ENCODE assay signal across 9 cellular contexts in the genomic region with DNA sequence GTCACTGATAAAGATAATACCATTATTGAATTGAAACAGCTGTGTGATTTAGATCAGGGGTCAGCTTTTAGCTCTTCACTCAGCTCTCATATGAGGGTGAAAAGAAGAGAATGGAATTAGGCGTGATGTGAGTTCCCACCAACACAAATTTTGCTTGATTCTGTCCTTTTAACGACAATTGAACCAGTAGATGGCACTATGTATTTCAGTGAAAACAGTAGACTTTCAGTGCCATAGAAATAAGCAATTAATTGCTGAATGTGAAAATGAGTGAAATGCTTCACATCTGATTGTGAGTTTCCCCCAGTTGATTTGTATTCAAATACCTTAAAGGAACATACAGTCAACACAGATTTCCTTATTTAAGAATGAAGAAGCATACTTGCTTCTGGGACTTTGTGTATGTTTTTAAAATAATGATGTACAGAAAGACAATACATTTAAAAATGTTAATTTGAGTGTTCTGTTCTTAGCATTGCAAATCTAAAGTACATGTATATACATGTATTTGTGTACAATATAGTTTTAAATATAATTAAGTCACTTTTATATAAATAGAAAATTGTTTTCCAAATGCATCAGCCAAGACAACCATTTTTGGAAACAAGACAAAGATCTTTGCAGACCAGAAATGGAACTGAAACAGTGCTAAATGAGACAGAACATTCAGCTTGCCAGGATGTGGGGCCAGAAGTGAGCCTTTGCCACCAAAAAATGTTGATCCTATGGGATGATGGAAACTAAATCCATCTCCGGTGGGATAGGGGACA.
DNase-seq lines count a peak whose midpoint lies in the region; ATAC-seq and TF ChIP-seq lines count a peak whose summit lies in the region.
"Had no signal": no experiment of that assay in that cellular context is flagged by ENCODE, and none has a peak within 500 bp of the region (broad histone marks: within the 10 kb centered on the region; RNA-seq: fewer than 3 reads in every experiment).

No MANE protein-coding gene starts in this region.

- H2AFZ ChIP-seq in H9 (ENCODE audit: low read length), result no peak overlapping the region
- H2AFZ ChIP-seq in Loucy (ENCODE audit: low read length), result peak overlapping the region; percentile 88

- H3K4me1 ChIP-seq in H9 (ENCODE audit: insufficient read depth, low read length) (no peaks in the 10 kb centered on the region), Loucy (ENCODE audit: insufficient read depth, low read length, poor library complexity, severe bottlenecking) (peaks cover 4% of the 10 kb centered on the region), endodermal cell (ENCODE audit: control insufficient read depth, insufficient read depth, low read length) (no peaks in the 10 kb centered on the region)

- H2BK20ac ChIP-seq in H9 (ENCODE audit: low read depth, low read length, poor library complexity, severe bottlenecking), result no peak overlapping the region

- H3K4me3 Mint-ChIP-seq in H9, result no peak overlapping the region
- no peak overlapping the region for H3K4me3 Mint-ChIP-seq in endodermal cell
- H3K4me3 Mint-ChIP-seq in activated T-helper 17 cell treated with anti-CD3 and anti-CD28 coated beads, Interleukin-2, amount 50 U/mL, for 72 hours, result no peak overlapping the region
- no peak overlapping the region for H3K4me3 Mint-ChIP-seq in stimulated activated memory B cell treated with anti-CD40 and anti-IgM and Interleukin-4, amounts not matched to agents 10 μg/mL and 1 μg/mL and 100 μg/mL, for 72 hours
- H3K4me3 Mint-ChIP-seq: activated naive CD8-positive, alpha-beta T cell had no signal

- no peak overlapping the region for H3T11ph ChIP-seq in H9 (ENCODE audit: low read length)

- H2BK5ac ChIP-seq in H9 (ENCODE audit: insufficient read length, low read length), result no peak overlapping the region

- no peaks in the 10 kb centered on the region for H3K36me3 ChIP-seq in Loucy (ENCODE audit: insufficient read depth, low read length)
- H3K36me3 ChIP-seq in endodermal cell (ENCODE audit: control insufficient read depth, insufficient read depth, low read length), result no peaks in the 10 kb centered on the region

- H3K18ac ChIP-seq in H9 (ENCODE audit: insufficient read length, low read depth, low read length), result no peak overlapping the region

- H3K9me3 Mint-ChIP-seq in H9 (no peaks in the 10 kb centered on the region), endodermal cell (no peaks in the 10 kb centered on the region)
- no peaks in the 10 kb centered on the region for H3K9me3 Mint-ChIP-seq in activated T-helper 17 cell treated with anti-CD3 and anti-CD28 coated beads, Interleukin-2, amount 50 U/mL, for 72 hours
- H3K9me3 Mint-ChIP-seq in stimulated activated memory B cell treated with anti-CD40 and anti-IgM and Interleukin-4, amounts not matched to agents 10 μg/mL and 1 μg/mL and 100 μg/mL, for 72 hours, result no peaks in the 10 kb centered on the region

- no peak overlapping the region for H4K91ac ChIP-seq in H9 (ENCODE audit: insufficient read length, low read depth, low read length)

- H4K5ac ChIP-seq in H9 (ENCODE audit: insufficient read length, low read depth, low read length), result no peak overlapping the region

- peak; percentile 24 for DNase-seq in NCI-H2171 treated with DMSO at 0.1 percent for 48 hours (lab: John Stamatoyannopoulos, UW)
- DNase-seq in NCI-H2171 (lab: John Stamatoyannopoulos, UW), result no peak
- no peak for DNase-seq in H9
- no peak for DNase-seq in endodermal cell
- no peak for DNase-seq in retinal pigment epithelial cell (ENCODE audit: low read depth)

- WGBS in H9 (ENCODE audit: extremely low coverage, insufficient read length, low lambda C conversion rate), result no CpG with 5 or more reads among the region's 3 CpGs
- WGBS in endodermal cell (ENCODE audit: insufficient coverage in 1 of 2, insufficient read length in 1 of 2), 2 experiments, result 63% methylated on average over 2 to 3 of the region's 3 CpGs

- TF ChIP-seq CTCF in H9 (conservative IDR thresholded peaks at IDR 0.05) (peak; percentile 60; the same call in 2 of the 3 replicates), Loucy (conservative IDR thresholded peaks at IDR 0.05; ENCODE audit: low read length) (peak; percentile 75), endodermal cell (conservative IDR thresholded peaks at IDR 0.05) (peak; percentile 71), retinal pigment epithelial cell (conservative IDR thresholded peaks at IDR 0.05; ENCODE audit: low read depth, low read length) (peak; percentile 55)

- no peak overlapping the region for H3K4ac ChIP-seq in H9 (ENCODE audit: low read depth, low read length)

- H3K4me1 Mint-ChIP-seq in H9, result peaks cover 7 to 10% of the 10 kb centered on the region in 2 experiments
- peaks cover 5% of the 10 kb centered on the region for H3K4me1 Mint-ChIP-seq in endodermal cell
- no peaks in the 10 kb centered on the region for H3K4me1 Mint-ChIP-seq in activated T-helper 17 cell treated with anti-CD3 and anti-CD28 coated beads, Interleukin-2, amount 50 U/mL, for 72 hours
- peaks cover 5% of the 10 kb centered on the region for H3K4me1 Mint-ChIP-seq in stimulated activated memory B cell treated with anti-CD40 and anti-IgM and Interleukin-4, amounts not matched to agents 10 μg/mL and 1 μg/mL and 100 μg/mL, for 72 hours

- H3K79me1 ChIP-seq in H9 (ENCODE audit: insufficient read depth, low read depth, low read length, poor library complexity, severe bottlenecking), result no peaks in the 10 kb centered on the region

- no peaks in the 10 kb centered on the region for H3K9me2 ChIP-seq in Loucy (replicated peaks; ENCODE audit: low read depth, low read length)

- H3K79me2 ChIP-seq in H9 (ENCODE audit: insufficient read depth, low read length) (no peaks in the 10 kb centered on the region), Loucy (ENCODE audit: insufficient read depth, low read length) (no peaks in the 10 kb centered on the region)

- H4K8ac ChIP-seq in H9 (replicated peaks; ENCODE audit: insufficient read length, low read depth, low read length), result no peak overlapping the region

- H3K27ac ChIP-seq in H9 (ENCODE audit: insufficient read length, low read depth, low read length) (no peak overlapping the region), endodermal cell (ENCODE audit: low read depth, low read length) (no peak overlapping the region)

- H3K23me2 ChIP-seq in H9 (ENCODE audit: insufficient read length, low read depth, low read length, poor library complexity, severe bottlenecking), result no peaks in the 10 kb centered on the region

- H3K27me3 Mint-ChIP-seq in H9 (ENCODE audit: low read depth) (no peaks in the 10 kb centered on the region), endodermal cell (ENCODE audit: insufficient read depth) (no peaks in the 10 kb centered on the region)
- peaks cover 15% of the 10 kb centered on the region for H3K27me3 Mint-ChIP-seq in activated T-helper 17 cell treated with anti-CD3 and anti-CD28 coated beads, Interleukin-2, amount 50 U/mL, for 72 hours
- no peaks in the 10 kb centered on the region for H3K27me3 Mint-ChIP-seq in stimulated activated memory B cell treated with anti-CD40 and anti-IgM and Interleukin-4, amounts not matched to agents 10 μg/mL and 1 μg/mL and 100 μg/mL, for 72 hours

- H3F3A ChIP-seq in Loucy (ENCODE audit: low read depth), result no peaks in the 10 kb centered on the region

- H3K4me3 ChIP-seq in Loucy (ENCODE audit: low read length, poor library complexity, severe bottlenecking), result no peak overlapping the region
- no peak overlapping the region for H3K4me3 ChIP-seq in endodermal cell (ENCODE audit: low read length)
- H3K4me3 ChIP-seq in retinal pigment epithelial cell (ENCODE audit: low read length), result no peak overlapping the region

- H2BK120ac ChIP-seq in H9 (ENCODE audit: low read depth, low read length, poor library complexity, severe bottlenecking), result no peak overlapping the region

- H2AK5ac ChIP-seq in H9 (ENCODE audit: insufficient read length, low read length), result no peak overlapping the region

- H3K56ac ChIP-seq in H9 (ENCODE audit: insufficient read length, low read depth, low read length), result no peak overlapping the region

- no peak overlapping the region for H2BK15ac ChIP-seq in H9 (ENCODE audit: low read depth, low read length)

- H3K27ac Mint-ChIP-seq in H9 (no peak overlapping the region), endodermal cell (no peak overlapping the region)
- no peak overlapping the region for H3K27ac Mint-ChIP-seq in activated T-helper 17 cell treated with anti-CD3 and anti-CD28 coated beads, Interleukin-2, amount 50 U/mL, for 72 hours
- H3K27ac Mint-ChIP-seq in stimulated activated memory B cell treated with anti-CD40 and anti-IgM and Interleukin-4, amounts not matched to agents 10 μg/mL and 1 μg/mL and 100 μg/mL, for 72 hours, result no peak overlapping the region
- H3K27ac Mint-ChIP-seq: activated naive CD8-positive, alpha-beta T cell had no signal

- H4K20me1 ChIP-seq in H9 (ENCODE audit: control insufficient read depth, insufficient read depth, insufficient read length) (no peaks in the 10 kb centered on the region), Loucy (ENCODE audit: insufficient read depth, low read length, poor library complexity, severe bottlenecking) (no peaks in the 10 kb centered on the region)

- H3K4me2 ChIP-seq in H9 (ENCODE audit: insufficient read depth, insufficient read length, low read length) (no peak overlapping the region), Loucy (ENCODE audit: low read depth, low read length, poor library complexity, severe bottlenecking) (no peak overlapping the region)

- no peak overlapping the region for H2BK12ac ChIP-seq in H9 (ENCODE audit: insufficient read length, low read depth, low read length)

- no peak overlapping the region for H3K14ac ChIP-seq in H9 (ENCODE audit: insufficient read depth, low read length)

- H3K9ac ChIP-seq in H9 (ENCODE audit: extremely low read depth, insufficient read length, low read length) (no peak overlapping the region), Loucy (ENCODE audit: low read depth, low read length, poor library complexity, severe bottlenecking) (no peak overlapping the region), endodermal cell (ENCODE audit: extremely low read depth, low read length, poor library complexity, severe bottlenecking) (no peak overlapping the region)

- no peak overlapping the region for H3K23ac ChIP-seq in H9 (ENCODE audit: insufficient read length, low read depth, low read length)

- H3K9me3 ChIP-seq in H9 (ENCODE audit: control insufficient read depth, low read depth, low read length) (no peaks in the 10 kb centered on the region), Loucy (ENCODE audit: insufficient read depth, low read depth, low read length) (no peaks in the 10 kb centered on the region), endodermal cell (ENCODE audit: control insufficient read depth, low read length) (no peaks in the 10 kb centered on the region)

- no peaks in the 10 kb centered on the region; a peak in 1 of 7 replicates for H3K36me3 Mint-ChIP-seq in H9 (ENCODE audit: insufficient read depth in 1 of 3, low read depth in 3 of 3)
- H3K36me3 Mint-ChIP-seq in endodermal cell (ENCODE audit: low read depth), result no peaks in the 10 kb centered on the region
- no peaks in the 10 kb centered on the region for H3K36me3 Mint-ChIP-seq in activated T-helper 17 cell treated with anti-CD3 and anti-CD28 coated beads, Interleukin-2, amount 50 U/mL, for 72 hours (ENCODE audit: low read depth)
- H3K36me3 Mint-ChIP-seq in stimulated activated memory B cell treated with anti-CD40 and anti-IgM and Interleukin-4, amounts not matched to agents 10 μg/mL and 1 μg/mL and 100 μg/mL, for 72 hours, result no peaks in the 10 kb centered on the region
- H3K36me3 Mint-ChIP-seq: activated naive CD8-positive, alpha-beta T cell had no signal

- ATAC-seq in activated T-helper 17 cell treated with anti-CD3 and anti-CD28 coated beads, Interleukin-2, amount 50 U/mL, for 72 hours (replicated peaks), result no peak
- no peak for ATAC-seq in stimulated activated memory B cell treated with anti-CD40 and anti-IgM and Interleukin-4, amounts not matched to agents 10 μg/mL and 1 μg/mL and 100 μg/mL, for 72 hours

- no peaks in the 10 kb centered on the region for H3K27me3 ChIP-seq in H9 (ENCODE audit: insufficient read depth, low read length)
- no peaks in the 10 kb centered on the region for H3K27me3 ChIP-seq in Loucy (ENCODE audit: insufficient read depth, low read length, poor library complexity, severe bottlenecking)
- H3K27me3 ChIP-seq in endodermal cell (ENCODE audit: control insufficient read depth, insufficient read depth, low read length, poor library complexity, severe bottlenecking), result no peaks in the 10 kb centered on the region
